Comparison of ENCODE assay signal across 23 cellular contexts in the genomic region with DNA sequence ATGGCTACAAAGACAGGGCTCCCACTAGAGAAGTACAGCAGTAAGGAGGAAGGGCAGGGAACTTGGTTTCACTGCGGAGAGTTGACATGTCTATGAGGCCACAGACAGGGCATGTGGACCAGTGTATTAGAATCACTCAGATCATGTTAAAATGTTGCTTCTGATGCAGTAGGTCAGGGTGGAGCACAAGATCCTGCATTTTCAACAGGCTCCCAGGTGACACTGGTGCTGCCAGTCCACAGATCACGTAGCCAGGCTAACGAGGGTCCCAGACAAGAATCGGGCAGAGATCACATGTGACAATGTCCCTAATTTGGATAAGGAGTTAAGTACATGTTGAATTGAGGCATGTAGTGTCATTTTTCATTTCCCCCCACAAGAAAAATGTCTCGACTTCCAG.
"Had no signal": no experiment of that assay in that cellular context is flagged by ENCODE, and none has a peak within 500 bp of the region (broad histone marks: within the 10 kb centered on the region; RNA-seq: fewer than 3 reads in every experiment).

No MANE protein-coding gene starts in this region.

- H3K4me3 ChIP-seq: MG63 had no signal

- H3K36me3 ChIP-seq: MG63 had no signal

- DNase-seq: IMR-90, Karpas-422, KG1, MG63, NCI-H1092, NCI-H1105 treated with DMSO at 0.1 percent for 48 hours, NCI-H1417 treated with DMSO at 0.1 percent for 48 hours, NCI-H146, NCI-H187, NCI-H2029, NCI-H2081 treated with DMSO at 0.1 percent for 48 hours, NCI-H2171, NCI-H226, NCI-H446, NCI-H510A, NCI-H524 treated with DMSO at 0.1 percent for 48 hours, NCI-H774, PC-3, SHP77, SK-N-SH had no signal

- ATAC-seq: HepG2, Panc1, PC-3 had no signal

- H3K4me2 ChIP-seq: SK-N-SH had no signal

- H3K27ac ChIP-seq: RWPE1 had no signal

- H3K27me3 ChIP-seq: MG63 had no signal

- H3K9me3 ChIP-seq: MG63, SK-N-SH had no signal

- H3K9ac ChIP-seq: SK-N-SH had no signal
